23 cellular contexts compared by ENCODE assay signal in the genomic region with DNA sequence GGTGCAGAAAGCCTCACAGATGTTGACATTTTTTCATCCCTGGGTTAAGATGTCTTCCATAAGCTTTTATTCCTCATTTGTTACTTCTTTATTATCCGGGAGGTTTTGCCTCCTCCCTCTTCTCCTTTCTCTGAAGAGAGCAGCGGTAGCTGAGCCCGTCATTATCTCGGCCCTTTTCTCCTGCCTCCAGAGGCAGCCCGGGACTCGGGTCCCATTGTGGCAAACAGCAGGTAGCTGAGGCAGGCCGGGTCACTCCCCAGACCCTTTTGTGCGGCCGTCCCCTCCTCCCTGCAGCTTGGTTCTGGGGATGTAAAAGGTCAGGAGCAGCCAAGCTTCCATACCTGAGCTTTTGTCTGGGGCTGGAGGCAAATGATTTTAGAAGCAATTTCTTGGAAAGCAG.
A peak's percentile ranks its signal among the peaks of the same experiment; 100 is the strongest.
DNase-seq lines count a peak whose midpoint lies in the region; ATAC-seq, FAIRE-seq and TF ChIP-seq lines count a peak whose summit lies in the region.
"Had no signal": no experiment of that assay in that cellular context is flagged by ENCODE, and none has a peak within 500 bp of the region (broad histone marks: within the 10 kb centered on the region; RNA-seq: fewer than 3 reads in every experiment).

No MANE protein-coding gene starts in this region.

- intact Hi-C loops in sigmoid colon (cut with DNase I), result no loop called here
- intact Hi-C loops in pancreas (cut with DNase I), result no loop called here

- H3K4me3 ChIP-seq in HUES64 (ENCODE audit: low read length) (peak overlapping the region; percentile 33; the same call in 1 of the 2 replicates), WERI-Rb-1 (ENCODE audit: low read depth, low read length) (peak overlapping the region; percentile 29; the same call in 1 of the 2 replicates), iPS-18a (ENCODE audit: low read length) (peak overlapping the region; percentile 49), sigmoid colon (no peak overlapping the region), pancreas (no peak overlapping the region)
- H3K4me3 ChIP-seq: left ventricle myocardium inferior, psoas muscle, suprapubic skin, vagina had no signal

- no peak for TF ChIP-seq EP300 in sigmoid colon (IDR thresholded peaks at IDR 0.05)

- H3K4me1 ChIP-seq in HUES64 (ENCODE audit: insufficient read depth, low read length) (peaks cover 30% of the 10 kb centered on the region), iPS-18a (ENCODE audit: control insufficient read depth, low read depth, low read length) (peaks cover 34% of the 10 kb centered on the region), sigmoid colon (peaks cover 0 to 16% (median 13%) of the 10 kb centered on the region in 4 donors), pancreas (no peaks in the 10 kb centered on the region)
- H3K4me1 ChIP-seq: psoas muscle, vagina had no signal

- H3K9ac ChIP-seq in HUES64 (ENCODE audit: low read depth, low read length) (peak overlapping the region; percentile 16; the same call in 1 of the 2 replicates), iPS-18a (ENCODE audit: low read length) (peak overlapping the region; percentile 32)

- under 1% methylated on average over 9 of the region's 9 CpGs for WGBS in HUES64
- WGBS in sigmoid colon, 2 donors, result 90 to 92% methylated on average over 9 of the region's 9 CpGs
- WGBS in pancreas, 2 donors, result 65 to 66% methylated on average over 9 of the region's 9 CpGs

- no peak for FAIRE-seq in pancreas (lab: Jason Lieb, UNC)
- FAIRE-seq: G401.6 had no signal

- H3K9me3 ChIP-seq in HUES64 (ENCODE audit: insufficient read depth, low read depth, low read length), result peaks cover 6% of the 10 kb centered on the region; the same call in 1 of the 2 replicates
- no peaks in the 10 kb centered on the region for H3K9me3 ChIP-seq in WERI-Rb-1 (ENCODE audit: severe bottlenecking)
- no peaks in the 10 kb centered on the region for H3K9me3 ChIP-seq in iPS-18a (ENCODE audit: control insufficient read depth, low read depth, low read length)
- no peaks in the 10 kb centered on the region for H3K9me3 ChIP-seq in sigmoid colon
- H3K9me3 ChIP-seq in pancreas, result peaks cover 0 to 5% (median 0%) of the 10 kb centered on the region in 4 donors
- H3K9me3 ChIP-seq: suprapubic skin, vagina had no signal

- TF ChIP-seq POLR2A in sigmoid colon (IDR thresholded peaks at IDR 0.05), result no peak

- H3K36me3 ChIP-seq in HUES64 (ENCODE audit: insufficient read depth, low read length) (no peaks in the 10 kb centered on the region), WERI-Rb-1 (no peaks in the 10 kb centered on the region), iPS-18a (ENCODE audit: control insufficient read depth, low read depth, low read length) (no peaks in the 10 kb centered on the region), sigmoid colon (no peaks in the 10 kb centered on the region), pancreas (no peaks in the 10 kb centered on the region)
- H3K36me3 ChIP-seq: left ventricle myocardium inferior, suprapubic skin, vagina had no signal

- 0 out of 2 replicates have a peak, but pooled peaks cover 2% of the 10 kb centered on the region for H3K27me3 ChIP-seq in HUES64 (ENCODE audit: insufficient read depth, low read length)
- no peaks in the 10 kb centered on the region for H3K27me3 ChIP-seq in WERI-Rb-1 (ENCODE audit: insufficient read depth, low read depth, severe bottlenecking)
- H3K27me3 ChIP-seq in iPS-18a (ENCODE audit: control insufficient read depth, insufficient read depth, low read length), result peaks cover 9% of the 10 kb centered on the region
- no peaks in the 10 kb centered on the region for H3K27me3 ChIP-seq in sigmoid colon
- H3K27me3 ChIP-seq in pancreas, result no peaks in the 10 kb centered on the region
- H3K27me3 ChIP-seq: suprapubic skin, vagina had no signal

- TF ChIP-seq CTCF in WERI-Rb-1 (IDR thresholded peaks at IDR 0.05; ENCODE audit: low read depth, low read length) (no peak), sigmoid colon (IDR thresholded peaks at IDR 0.05) (no peak), pancreas (IDR thresholded peaks at IDR 0.05) (no peak)

- ATAC-seq in GM21515 (IDR thresholded peaks at IDR 0.05; ENCODE audit: unreplicated experiment) (no peak), pancreas (no peak)
- ATAC-seq: activated T-cell treated with anti-CD3 and anti-CD28 coated beads, Interleukin-2, amount 50 U/mL, for 4 hours; psoas muscle; stimulated activated effector memory CD8-positive, alpha-beta T cell treated with anti-CD3 and anti-CD28 coated beads, Interleukin-12 subunit alpha, Interleukin-12 subunit beta, amount 100 ng/mL, for 72 hours had no signal

- H3K27ac ChIP-seq in HUES64 (ENCODE audit: low read depth, low read length) (peak overlapping the region; percentile 81; the same call in 1 of the 2 replicates), WERI-Rb-1 (peak overlapping the region; percentile 16; the same call in 1 of the 2 replicates), iPS-18a (ENCODE audit: low read length) (peak overlapping the region; percentile 8), sigmoid colon (no peak overlapping the region), pancreas (no peak overlapping the region)
- H3K27ac ChIP-seq: left ventricle myocardium inferior, psoas muscle, suprapubic skin, vagina had no signal

- DNase-seq in WERI-Rb-1 (no peak), sigmoid colon (peak; percentile 50), kidney tubule cell (ENCODE audit: low spot score) (no peak), pancreas (no peak)
- DNase-seq: activated naive CD4-positive, alpha-beta T cell treated with anti-CD3 and anti-CD28 coated beads for 36 hours; activated T-cell treated with anti-CD3 and anti-CD28 coated beads, Interleukin-2, amount 50 U/mL, for 4 hours; amygdala; CD4-positive, alpha-beta memory T cell; cortex of kidney; left ventricle myocardium inferior; NCI-H1436 treated with DMSO at 0.1 percent for 48 hours; OCI-M1; Right ventricle myocardium superior; stimulated activated CD4-positive, alpha-beta T cell treated with anti-CD3 and anti-CD28 coated beads, Interleukin-2, amount 100 ng/mL, for 24 hours; SW 1271 had no signal

Comparison
In these comparisons a context has a peak if more than half of its experiments do, and no peak if none do; other contexts are left out.
1. H3K27ac ChIP-seq: peak in HUES64 (single experiment), WERI-Rb-1 (single experiment) and iPS-18a (single experiment); none in sigmoid colon (0 of 4) and pancreas (0 of 4).
2. H3K4me3 ChIP-seq: peak in HUES64 (single experiment), WERI-Rb-1 (single experiment) and iPS-18a (single experiment); none in sigmoid colon (0 of 4) and pancreas (0 of 4).